ENCODE assay signal across 27 cellular contexts in genomic region chr11:75841739-75842138, GRCh38.
"Had no signal": no experiment of that assay in that cellular context is flagged by ENCODE, and none has a peak within 500 bp of the region (broad histone marks: within the 10 kb centered on the region; RNA-seq: fewer than 3 reads in every experiment).

No MANE protein-coding gene starts in this region.

- ATAC-seq: heart right ventricle; left colon; left lung; mucosa of descending colon; naive thymus-derived CD4-positive, alpha-beta T cell; right lobe of liver; stimulated activated memory B cell treated with anti-CD40 and anti-IgM and Interleukin-4, amounts not matched to agents 10 μg/mL and 1 μg/mL and 100 μg/mL, for 72 hours; stimulated activated naive CD8-positive, alpha-beta T cell treated with anti-CD3 and anti-CD28 coated beads, Interleukin-15, amount 100 ng/mL, for 72 hours; upper lobe of right lung had no signal

- H3K9me3 ChIP-seq: left lung, mucosa of descending colon, neutrophil, right atrium auricular region, right lobe of liver, testis, thyroid gland, transverse colon, upper lobe of right lung had no signal

- H3K27me3 Mint-ChIP-seq: naive thymus-derived CD4-positive, alpha-beta T cell; stimulated activated memory B cell treated with anti-CD40 and anti-IgM and Interleukin-4, amounts not matched to agents 10 μg/mL and 1 μg/mL and 100 μg/mL, for 72 hours; stimulated activated naive CD8-positive, alpha-beta T cell treated with anti-CD3 and anti-CD28 coated beads, Interleukin-15, amount 100 ng/mL, for 72 hours had no signal

- H3K27ac ChIP-seq: heart right ventricle, hepatocyte, neural progenitor cell, neutrophil, right atrium auricular region, right lobe of liver, testis, thyroid gland, transverse colon had no signal

- H3K27me3 ChIP-seq: heart right ventricle, hepatocyte, left lung, neural progenitor cell, neutrophil, right atrium auricular region, right lobe of liver, testis, thyroid gland, transverse colon, upper lobe of right lung had no signal

- H3K4me1 ChIP-seq: neural progenitor cell, testis had no signal

- H3K27ac Mint-ChIP-seq: naive thymus-derived CD4-positive, alpha-beta T cell; nephron; neural progenitor cell; stimulated activated naive CD8-positive, alpha-beta T cell treated with anti-CD3 and anti-CD28 coated beads, Interleukin-15, amount 100 ng/mL, for 72 hours had no signal

- H3K4me3 Mint-ChIP-seq: naive thymus-derived CD4-positive, alpha-beta T cell; nephron; neural progenitor cell; stimulated activated memory B cell treated with anti-CD40 and anti-IgM and Interleukin-4, amounts not matched to agents 10 μg/mL and 1 μg/mL and 100 μg/mL, for 72 hours; stimulated activated naive CD8-positive, alpha-beta T cell treated with anti-CD3 and anti-CD28 coated beads, Interleukin-15, amount 100 ng/mL, for 72 hours had no signal

- H3K9me3 Mint-ChIP-seq: nephron; stimulated activated naive CD8-positive, alpha-beta T cell treated with anti-CD3 and anti-CD28 coated beads, Interleukin-15, amount 100 ng/mL, for 72 hours had no signal

- H3K36me3 ChIP-seq: neural progenitor cell, neutrophil, right atrium auricular region, right lobe of liver, thyroid gland, transverse colon, upper lobe of right lung had no signal

- H3K4me3 ChIP-seq: heart right ventricle, hepatocyte, left lung, lung, mucosa of descending colon, neural progenitor cell, right atrium auricular region, right lobe of liver, smooth muscle cell, testis, thyroid gland, transverse colon, upper lobe of right lung had no signal

- DNase-seq: heart right ventricle; left colon; left lung; mesendoderm; midbrain; mucosa of descending colon; naive thymus-derived CD4-positive, alpha-beta T cell; occipital lobe; right lobe of liver; stimulated activated CD4-positive, alpha-beta T cell treated with anti-CD3 and anti-CD28 coated beads, Interleukin-1b, Interleukin-23, amount 100 ng/mL, for 48 hours; stimulated activated CD4-positive, alpha-beta T cell treated with anti-CD3 and anti-CD28 coated beads, Interleukin-2, amount 100 ng/mL, for 48 hours; stimulated activated CD4-positive, alpha-beta T cell treated with anti-CD3 and anti-CD28 coated beads, Interleukin-4, amount 100 ng/mL, for 4 hours; stimulated activated CD8-positive, alpha-beta memory T cell treated with anti-CD3 and anti-CD28 coated beads, Interleukin-4, amount 100 ng/mL, for 48 hours; stimulated activated naive CD4-positive, alpha-beta T cell treated with Interleukin-2 at 50 U/mL for 16 hours; stimulated activated naive CD8-positive, alpha-beta T cell treated with anti-CD3 and anti-CD28 coated beads, Interleukin-15, amount 100 ng/mL, for 72 hours; testis; thyroid gland; transverse colon; upper lobe of right lung had no signal
